26 cellular contexts compared by ENCODE assay signal in genomic region chrX:108582151-108582550, GRCh38.
DNase-seq lines count a peak whose midpoint lies in the region; FAIRE-seq and TF ChIP-seq lines count a peak whose summit lies in the region.
"Had no signal": no experiment of that assay in that cellular context is flagged by ENCODE, and none has a peak within 500 bp of the region (broad histone marks: within the 10 kb centered on the region; RNA-seq: fewer than 3 reads in every experiment).

No MANE protein-coding gene starts in this region.

- H3K27ac Mint-ChIP-seq in astrocyte (ENCODE audit: unreplicated experiment), result no peak overlapping the region
- H3K27ac Mint-ChIP-seq: memory B cell, type B pancreatic cell had no signal

- H3K79me2 ChIP-seq in astrocyte (ENCODE audit: insufficient read depth, low read length), result no peaks in the 10 kb centered on the region

- DNase-seq in NCI-H146 treated with DMSO at 0.1 percent for 48 hours (lab: John Stamatoyannopoulos, UW; ENCODE audit: unreplicated experiment), result peak; percentile 0
- no peak for DNase-seq in astrocyte (ENCODE audit: low read depth)
- peak; percentile 89 for DNase-seq in putamen (ENCODE audit: low spot score)
- no peak for DNase-seq in GM19239 (ENCODE audit: insufficient read length, low spot score)
- DNase-seq in T-helper 1 cell, result no peak
- DNase-seq in UCSD-AML1 (lab: John Stamatoyannopoulos, UW; ENCODE audit: unreplicated experiment), result no peak
- DNase-seq: activated CD4-positive, alpha-beta T cell treated with anti-CD3 and anti-CD28 coated beads for 48 hours; activated T-cell treated with anti-CD3 and anti-CD28 coated beads, Interleukin-2, amount 50 U/mL, for 1 hour; Caco-2; DMS79 treated with DMSO at 0.1 percent for 48 hours; effector CD8-positive, alpha-beta T cell; GF-D8; heart right ventricle; left colon; MM.1S; NCI-H1417; NCI-H446 treated with DMSO at 0.1 percent for 48 hours; PC-9; SHP77 had no signal

- FAIRE-seq in astrocyte (lab: Jason Lieb, UNC), result peak; percentile 67
- FAIRE-seq in GM19239 (lab: Jason Lieb, UNC), result no peak

- no peak overlapping the region for H3K4me3 Mint-ChIP-seq in astrocyte (ENCODE audit: unreplicated experiment)
- H3K4me3 Mint-ChIP-seq: memory B cell, type B pancreatic cell had no signal

- no peaks in the 10 kb centered on the region for H3K9me3 Mint-ChIP-seq in astrocyte (ENCODE audit: unreplicated experiment)
- H3K9me3 Mint-ChIP-seq: memory B cell, type B pancreatic cell had no signal

- H3K9ac ChIP-seq in astrocyte (ENCODE audit: low read length), result no peak overlapping the region
- H3K9ac ChIP-seq: BLaER1 treated with 17β-estradiol and CSF1 and Interleukin-3, amounts not matched to agents 10 nM and 100 nM; KMS-11 had no signal

- no peak overlapping the region for H3K4me3 ChIP-seq in astrocyte (ENCODE audit: insufficient read depth, low read depth, low read length)
- H3K4me3 ChIP-seq: BLaER1 treated with 17β-estradiol and CSF1 and Interleukin-3, amounts not matched to agents 10 nM and 100 nM; heart right ventricle; PC-9; right atrium auricular region had no signal

- H4K20me1 ChIP-seq in astrocyte (ENCODE audit: insufficient read depth, low read length), result no peaks in the 10 kb centered on the region
- H4K20me1 ChIP-seq: BLaER1 treated with 17β-estradiol and CSF1 and Interleukin-3, amounts not matched to agents 10 nM and 100 nM had no signal

- no peaks in the 10 kb centered on the region for H3K27me3 Mint-ChIP-seq in astrocyte (ENCODE audit: low read depth, unreplicated experiment)
- H3K27me3 Mint-ChIP-seq: memory B cell, type B pancreatic cell had no signal

- TF ChIP-seq CTCF in astrocyte (IDR thresholded peaks at IDR 0.05; ENCODE audit: insufficient read depth, low read depth, low read length), result no peak

- no peak overlapping the region for H2AFZ ChIP-seq in astrocyte (ENCODE audit: low read depth, low read length)
- H2AFZ ChIP-seq: PC-9 had no signal

- H3K36me3 ChIP-seq in astrocyte (ENCODE audit: insufficient read depth, low read length), result no peaks in the 10 kb centered on the region
- H3K36me3 ChIP-seq: BLaER1 treated with 17β-estradiol and CSF1 and Interleukin-3, amounts not matched to agents 10 nM and 100 nM; right atrium auricular region had no signal

- H3K27me3 ChIP-seq in astrocyte (ENCODE audit: insufficient read depth, low read length) (no peaks in the 10 kb centered on the region), layer of hippocampus (ENCODE audit: control insufficient read depth, insufficient read depth, low read length) (no peaks in the 10 kb centered on the region)
- H3K27me3 ChIP-seq: right atrium auricular region had no signal

- no peaks in the 10 kb centered on the region for H3K9me3 ChIP-seq in astrocyte (ENCODE audit: insufficient read depth, low read depth, low read length)
- H3K9me3 ChIP-seq: BLaER1 treated with 17β-estradiol and CSF1 and Interleukin-3, amounts not matched to agents 10 nM and 100 nM; Caco-2; heart right ventricle; right atrium auricular region had no signal

- no peaks in the 10 kb centered on the region for H3K36me3 Mint-ChIP-seq in astrocyte (ENCODE audit: low read depth, unreplicated experiment)
- H3K36me3 Mint-ChIP-seq: memory B cell had no signal

- H3K4me1 ChIP-seq in astrocyte (ENCODE audit: insufficient read depth, low read length), result no peaks in the 10 kb centered on the region
- H3K4me1 ChIP-seq: BLaER1 treated with 17β-estradiol and CSF1 and Interleukin-3, amounts not matched to agents 10 nM and 100 nM; Caco-2; heart right ventricle; right atrium auricular region had no signal

- H3K4me1 Mint-ChIP-seq in astrocyte (ENCODE audit: low read depth, unreplicated experiment), result no peaks in the 10 kb centered on the region
- H3K4me1 Mint-ChIP-seq: memory B cell had no signal

- H3K27ac ChIP-seq in astrocyte (ENCODE audit: low read depth, low read length), result no peak overlapping the region
- peak overlapping the region; percentile 92 for H3K27ac ChIP-seq in layer of hippocampus (ENCODE audit: low read depth, low read length)
- H3K27ac ChIP-seq: BLaER1 treated with 17β-estradiol and CSF1 and Interleukin-3, amounts not matched to agents 10 nM and 100 nM; heart right ventricle; KMS-11; PC-9; right atrium auricular region; VCaP had no signal

- no peak overlapping the region for H3K4me2 ChIP-seq in astrocyte (ENCODE audit: low read length)
- H3K4me2 ChIP-seq: BLaER1 treated with 17β-estradiol and CSF1 and Interleukin-3, amounts not matched to agents 10 nM and 100 nM; KMS-11; PC-9 had no signal

Comparison
In these comparisons a context has a peak if more than half of its experiments do, and no peak if none do; other contexts are left out.
1. DNase-seq: peak in NCI-H146 treated with DMSO at 0.1 percent for 48 hours (single experiment) and putamen (single experiment); none in astrocyte (single experiment), GM19239 (single experiment), T-helper 1 cell (0 of 5) and UCSD-AML1 (single experiment).